Comparison of ENCODE assay signal across 26 cellular contexts in the genomic region with DNA sequence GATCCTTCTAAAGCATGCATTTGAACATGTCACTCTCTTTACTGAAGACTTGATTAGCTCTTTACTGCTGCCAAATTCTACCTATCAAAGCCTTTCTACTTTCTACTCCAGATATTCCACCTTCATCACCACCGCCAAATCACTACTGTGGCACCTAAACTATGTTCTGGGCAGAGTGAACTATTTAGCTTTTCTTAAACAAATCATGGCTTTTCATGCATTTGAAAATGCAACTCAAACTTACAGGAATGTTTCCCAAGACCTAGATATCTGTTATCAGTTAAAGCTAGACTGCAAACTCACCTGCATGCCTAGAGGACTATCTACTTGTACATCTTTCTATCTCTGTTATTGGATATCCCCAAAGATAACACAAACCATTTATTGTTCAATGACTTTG.
"Had no signal": no experiment of that assay in that cellular context is flagged by ENCODE, and none has a peak within 500 bp of the region (broad histone marks: within the 10 kb centered on the region; RNA-seq: fewer than 3 reads in every experiment).

No MANE protein-coding gene starts in this region.

- FAIRE-seq: colon, endometrium, islet of Langerhans, keratinocyte had no signal

- H3K9me3 ChIP-seq: esophagus squamous epithelium, gastrocnemius medialis, heart right ventricle, left lung, lower lobe of right lung, mucosa of descending colon had no signal

- H3K27me3 ChIP-seq: esophagus squamous epithelium, gastrocnemius medialis, left lung had no signal

- H3K36me3 ChIP-seq: esophagus squamous epithelium, gastrocnemius medialis, heart right ventricle, left lung, lower lobe of right lung had no signal

- H3K4me1 ChIP-seq: gastrocnemius medialis had no signal

- DNase-seq: dermis blood vessel endothelial cell; dorsolateral prefrontal cortex; effector CD4-positive, alpha-beta T cell; effector memory CD8-positive, alpha-beta T cell; endodermal cell; erythroblast; esophagus squamous epithelium; foreskin fibroblast; foreskin melanocyte; gastrocnemius medialis; glutamatergic neuron; head of caudate nucleus; heart right ventricle; hippocampal formation; left cardiac atrium; left lung; left ventricle myocardium superior; lower lobe of right lung; mesenchymal stem cell; mucosa of descending colon had no signal

- H3K27ac ChIP-seq: coronary artery, dorsolateral prefrontal cortex, epithelial cell of prostate, esophagus squamous epithelium, gastrocnemius medialis, heart right ventricle, left lung, lower lobe of right lung had no signal

- H3K4me3 ChIP-seq: coronary artery, dorsolateral prefrontal cortex, esophagus squamous epithelium, gastrocnemius medialis, heart right ventricle, left lung, lower lobe of right lung, mucosa of descending colon had no signal
